In the genomic region with DNA sequence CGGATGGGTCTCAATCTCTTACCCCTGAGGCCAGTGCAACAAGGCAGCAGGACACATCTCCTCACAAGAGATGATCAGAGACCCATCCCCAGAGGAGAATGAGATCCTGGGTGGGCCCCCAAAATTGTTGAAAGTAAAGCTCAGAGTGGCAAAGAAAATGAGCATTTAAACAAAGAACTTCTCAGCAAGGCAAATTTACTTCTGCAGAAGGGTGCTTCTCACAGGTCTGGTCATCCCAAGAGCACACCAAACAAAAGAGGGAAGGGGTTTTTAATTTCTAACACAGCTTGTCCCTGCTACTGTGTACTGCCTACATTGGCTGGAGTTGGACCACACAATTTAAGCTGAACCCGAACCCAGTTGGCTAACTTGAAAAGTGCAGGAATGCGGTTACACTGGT, we compare ENCODE assay signal across 19 cellular contexts.
DNase-seq lines count a peak whose midpoint lies in the region; ATAC-seq, FAIRE-seq and TF ChIP-seq lines count a peak whose summit lies in the region.
"Had no signal": no experiment of that assay in that cellular context is flagged by ENCODE, and none has a peak within 500 bp of the region (broad histone marks: within the 10 kb centered on the region; RNA-seq: fewer than 3 reads in every experiment).

No MANE protein-coding gene starts in this region.

- H3K4me3 ChIP-seq in GM12878 (no peak overlapping the region), smooth muscle cell (no peak overlapping the region)

- no peak for TF ChIP-seq EP300 in GM12878 (IDR thresholded peaks at IDR 0.05; ENCODE audit: borderline replicate concordance in 1 of 2, control insufficient read depth in 1 of 2, low read depth in 2 of 2, low read length in 2 of 2)

- RAD21 ChIA-PET in GM12878 (lab: Charles Lee; ENCODE audit: unreplicated experiment): no interaction called here

- TF ChIP-seq CTCF in GM12878 (IDR thresholded peaks at IDR 0.05 in 2 of 3, conservative IDR thresholded peaks at IDR 0.05 in 1 of 3; ENCODE audit: control insufficient read depth in 2 of 3, extremely low read depth in 1 of 3, insufficient read depth in 1 of 3, low read depth in 3 of 3, low read length in 3 of 3) (no peak), foreskin keratinocyte (conservative IDR thresholded peaks at IDR 0.05) (no peak), smooth muscle cell (IDR thresholded peaks at IDR 0.05; ENCODE audit: borderline replicate concordance, insufficient read depth, poor library complexity, severe bottlenecking) (no peak)

- no peak overlapping the region for H3K27ac ChIP-seq in GM12878 (ENCODE audit: control insufficient read depth, insufficient read depth)
- H3K27ac ChIP-seq in foreskin keratinocyte: no peak overlapping the region
- no peak overlapping the region for H3K27ac ChIP-seq in smooth muscle cell (ENCODE audit: low read depth)

- H3K4me2 ChIP-seq in GM12878 (ENCODE audit: control insufficient read depth, insufficient read depth): no peak overlapping the region
- peak overlapping the region; percentile 26 for H3K4me2 ChIP-seq in smooth muscle cell

- H3K36me3 ChIP-seq in GM12878 (ENCODE audit: control insufficient read depth in 2 of 2, insufficient read depth in 2 of 2, low read length in 1 of 2) (no peaks in the 10 kb centered on the region), smooth muscle cell (ENCODE audit: low read depth) (no peaks in the 10 kb centered on the region)

- H3K9ac ChIP-seq in GM12878 (ENCODE audit: control insufficient read depth, insufficient read depth, low read length) (no peak overlapping the region), smooth muscle cell (ENCODE audit: low read depth) (no peak overlapping the region)

- H2AFZ ChIP-seq in GM12878 (ENCODE audit: control insufficient read depth, low read depth, low read length): no peak overlapping the region
- H2AFZ ChIP-seq in smooth muscle cell (ENCODE audit: low read depth): no peak overlapping the region

- H3K4me1 ChIP-seq in GM12878 (ENCODE audit: control insufficient read depth, insufficient read depth, low read length) (no peaks in the 10 kb centered on the region), foreskin keratinocyte (no peaks in the 10 kb centered on the region), smooth muscle cell (ENCODE audit: low read depth) (no peaks in the 10 kb centered on the region)

- H3K27me3 ChIP-seq in GM12878 (replicated peaks in 1 of 2; ENCODE audit: control insufficient read depth in 2 of 2, insufficient read depth in 2 of 2, low read length in 1 of 2) (no peaks in the 10 kb centered on the region), foreskin keratinocyte (no peaks in the 10 kb centered on the region), smooth muscle cell (ENCODE audit: low read depth) (no peaks in the 10 kb centered on the region)

- H3K79me2 ChIP-seq in GM12878 (ENCODE audit: control insufficient read depth, insufficient read depth, low read length): no peaks in the 10 kb centered on the region
- no peaks in the 10 kb centered on the region for H3K79me2 ChIP-seq in smooth muscle cell (ENCODE audit: low read depth)

- H3K9me3 ChIP-seq in GM12878 (replicated peaks; ENCODE audit: control insufficient read depth, insufficient read depth, low read length) (no peaks in the 10 kb centered on the region), smooth muscle cell (replicated peaks; ENCODE audit: low read depth) (no peaks in the 10 kb centered on the region)

- POLR2A ChIA-PET in GM12878 (lab: Charles Lee): no interaction called here

- in situ Hi-C loops in GM12878 (cut with MboI): no loop called here

- intact Hi-C loops in GM12878 (cut with micrococcal nuclease; ENCODE audit: unreplicated experiment): no loop called here
- intact Hi-C loops in left colon (cut with DNase I, micrococcal nuclease): no loop called here

- ATAC-seq in GM12878 (no peak), foreskin keratinocyte (no peak), left colon (no peak), GM21576 (IDR thresholded peaks at IDR 0.05; ENCODE audit: unreplicated experiment) (no peak)
- ATAC-seq: Right ventricle myocardium inferior had no signal

- no peaks in the 10 kb centered on the region for H3F3A ChIP-seq in smooth muscle cell (ENCODE audit: low read depth)

- H4K20me1 ChIP-seq in GM12878 (ENCODE audit: control insufficient read depth, insufficient read depth) (no peaks in the 10 kb centered on the region), smooth muscle cell (ENCODE audit: low read depth) (no peaks in the 10 kb centered on the region)

- no peak for TF ChIP-seq POLR2A in GM12878 (IDR thresholded peaks at IDR 0.05; ENCODE audit: low read depth, low read length)

- SMC1A ChIA-PET in GM12878 (lab: Charles Lee; ENCODE audit: uncharacterized antibody, unreplicated experiment): no interaction called here

- BruUV-seq in GM12878 (replicated peaks; lab: Mats Ljungman, UMichigan): no TSS peak

- CTCF ChIA-PET in GM12878 (lab: Yijun Ruan, JAX): no interaction called here

- FAIRE-seq in GM12878 (lab: Jason Lieb, UNC): no peak
- FAIRE-seq: GM12891 had no signal

- no peak for TF ChIP-seq RAD21 in GM12878 (IDR thresholded peaks at IDR 0.05; ENCODE audit: insufficient read depth, low read depth, low read length)

- 38% methylated on average over 3 of the region's 3 CpGs for WGBS in GM12878 (ENCODE audit: insufficient coverage, insufficient replicate concordance, low lambda C conversion rate, missing lambda C conversion rate)
- 49% methylated on average over 3 of the region's 3 CpGs for WGBS in smooth muscle cell (ENCODE audit: low lambda C conversion rate)

- DNase-seq in M059J (ENCODE audit: low read depth) (peak; percentile 6), GM12878 (ENCODE audit: low read depth, low spot score) (no peak), foreskin keratinocyte (peak; percentile 1 to 30), smooth muscle cell (lab: John Stamatoyannopoulos, UW; ENCODE audit: unreplicated experiment) (no peak), A172 (ENCODE audit: low spot score) (no peak), left colon (no peak)
- DNase-seq: CD4-positive, CD25-positive, alpha-beta regulatory T cell; DMS79 treated with DMSO at 0.1 percent for 48 hours; GOT3; Kasumi-1; MM.1S; NCI-H1092 treated with DMSO at 0.1 percent for 48 hours; NCI-H146; NCI-H2081; NCI-H446; NCI-H526 had no signal

TF ChIP-seq in GM12878, 131 proteins besides CTCF, POLR2A, EP300 and RAD21:
- TF ChIP-seq, protein P1, sequence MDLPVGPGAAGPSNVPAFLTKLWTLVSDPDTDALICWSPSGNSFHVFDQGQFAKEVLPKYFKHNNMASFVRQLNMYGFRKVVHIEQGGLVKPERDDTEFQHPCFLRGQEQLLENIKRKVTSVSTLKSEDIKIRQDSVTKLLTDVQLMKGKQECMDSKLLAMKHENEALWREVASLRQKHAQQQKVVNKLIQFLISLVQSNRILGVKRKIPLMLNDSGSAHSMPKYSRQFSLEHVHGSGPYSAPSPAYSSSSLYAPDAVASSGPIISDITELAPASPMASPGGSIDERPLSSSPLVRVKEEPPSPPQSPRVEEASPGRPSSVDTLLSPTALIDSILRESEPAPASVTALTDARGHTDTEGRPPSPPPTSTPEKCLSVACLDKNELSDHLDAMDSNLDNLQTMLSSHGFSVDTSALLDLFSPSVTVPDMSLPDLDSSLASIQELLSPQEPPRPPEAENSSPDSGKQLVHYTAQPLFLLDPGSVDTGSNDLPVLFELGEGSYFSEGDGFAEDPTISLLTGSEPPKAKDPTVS (IDR thresholded peaks at IDR 0.05; ENCODE audit: low read depth, low read length): no peak
- 0 out of 2 replicates have a peak, but pooled peaks have one; percentile 41 for TF ChIP-seq CBX5 (IDR thresholded peaks at IDR 0.05; ENCODE audit: low read depth)

Comparison
In these comparisons a context has a peak if more than half of its experiments do, and no peak if none do; other contexts are left out.
1. DNase-seq: peak in M059J (single experiment) and foreskin keratinocyte (2 of 2); none in GM12878 (single experiment), smooth muscle cell (single experiment), A172 (single experiment) and left colon (0 of 2).